Comparison of ENCODE assay signal across 16 cellular contexts in the genomic region with DNA sequence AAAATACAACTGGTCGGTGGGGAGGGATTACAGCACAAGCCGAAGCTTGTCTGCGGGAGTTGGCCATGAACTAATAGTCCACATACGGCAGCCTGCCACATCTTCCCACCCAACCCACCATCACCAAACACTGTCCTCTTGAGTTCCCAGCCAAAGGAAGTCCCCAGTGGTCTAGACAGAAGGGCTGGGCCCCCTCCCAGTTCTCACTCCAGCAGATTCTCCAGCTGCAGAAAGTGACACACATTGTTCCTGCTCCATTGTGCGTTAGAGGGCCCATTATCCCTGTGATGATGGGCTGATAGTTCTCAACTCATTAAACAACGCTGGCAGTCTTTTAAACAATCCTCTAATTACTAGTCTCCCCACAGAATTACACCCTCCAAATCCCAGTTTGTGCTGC.
DNase-seq lines count a peak whose midpoint lies in the region; ATAC-seq, FAIRE-seq and TF ChIP-seq lines count a peak whose summit lies in the region.
"Had no signal": no experiment of that assay in that cellular context is flagged by ENCODE, and none has a peak within 500 bp of the region (broad histone marks: within the 10 kb centered on the region; RNA-seq: fewer than 3 reads in every experiment).

No MANE protein-coding gene starts in this region.

- no peak for TF ChIP-seq POLR2A in prostate gland (IDR thresholded peaks at IDR 0.05)

- H3K4me1 Mint-ChIP-seq in endothelial cell (ENCODE audit: unreplicated experiment), result no peaks in the 10 kb centered on the region

- H3K4me3 ChIP-seq in pancreas (no peak overlapping the region), prostate gland (no peak overlapping the region)
- H3K4me3 ChIP-seq: A549 had no signal

- no peaks in the 10 kb centered on the region for H3K27me3 ChIP-seq in pancreas
- H3K27me3 ChIP-seq in prostate gland (replicated peaks; ENCODE audit: insufficient read depth), result no peaks in the 10 kb centered on the region

- H3K27ac ChIP-seq in pancreas, result peak overlapping the region; percentile 11 to 64 (median 50)
- no peak overlapping the region for H3K27ac ChIP-seq in prostate gland
- H3K27ac ChIP-seq: A549, C4-2B had no signal

- H3K4me1 ChIP-seq in pancreas (no peaks in the 10 kb centered on the region), prostate gland (replicated peaks) (no peaks in the 10 kb centered on the region)
- H3K4me1 ChIP-seq: A549 had no signal

- DNase-seq in GM19239 (ENCODE audit: insufficient read length, low spot score) (no peak), NCI-H2227 (lab: John Stamatoyannopoulos, UW; ENCODE audit: unreplicated experiment) (peak; percentile 69), globus pallidus (ENCODE audit: low spot score) (peak; percentile 22), pancreas (no peak), HK-2 (ENCODE audit: unreplicated experiment) (no peak), prostate gland (ENCODE audit: low spot score) (no peak), endothelial cell (ENCODE audit: low spot score) (no peak)
- no peak for DNase-seq in activated CD8-positive, alpha-beta memory T cell treated with anti-CD3 and anti-CD28 coated beads, Interleukin-2, amount 50 U/mL, for 4 hours
- DNase-seq: KBM-7, NCI-H1694, NCI-H526 treated with DMSO at 0.1 percent for 48 hours, RPMI8226, SIG-M5 had no signal

- H3K27me3 Mint-ChIP-seq in endothelial cell (ENCODE audit: unreplicated experiment), result peaks cover 3% of the 10 kb centered on the region

- H3K36me3 Mint-ChIP-seq in endothelial cell (ENCODE audit: low read depth, unreplicated experiment), result no peaks in the 10 kb centered on the region

- H3K9me3 ChIP-seq in pancreas (no peaks in the 10 kb centered on the region), prostate gland (no peaks in the 10 kb centered on the region)
- H3K9me3 ChIP-seq: A549 had no signal

- FAIRE-seq in GM19239 (lab: Jason Lieb, UNC) (peak; percentile 58), pancreas (lab: Jason Lieb, UNC) (no peak)
- FAIRE-seq: A549 had no signal

- no peak for ATAC-seq in pancreas
- ATAC-seq: A549, HCT116 had no signal

- no peaks in the 10 kb centered on the region for H3K36me3 ChIP-seq in pancreas
- H3K36me3 ChIP-seq in prostate gland, result no peaks in the 10 kb centered on the region

- H3K4me3 Mint-ChIP-seq in endothelial cell (ENCODE audit: unreplicated experiment), result no peak overlapping the region

- no peak overlapping the region for H3K27ac Mint-ChIP-seq in endothelial cell (ENCODE audit: unreplicated experiment)

- intact Hi-C loops in pancreas (cut with DNase I), result no loop called here
- intact Hi-C loops in prostate gland (cut with DNase I), result no loop called here

- no peaks in the 10 kb centered on the region for H3K9me3 Mint-ChIP-seq in endothelial cell (ENCODE audit: unreplicated experiment)

- no peak for TF ChIP-seq CTCF in pancreas (IDR thresholded peaks at IDR 0.05)
- no peak for TF ChIP-seq CTCF in prostate gland (IDR thresholded peaks at IDR 0.05)
- TF ChIP-seq CTCF in endothelial cell (IDR thresholded peaks at IDR 0.05; ENCODE audit: unreplicated experiment), result no peak

- WGBS in pancreas, 2 donors, result 58 to 59% methylated on average over 6 of the region's 6 CpGs
- 53% methylated on average over 6 of the region's 6 CpGs for WGBS in prostate gland

Comparison
In these comparisons a context has a peak if more than half of its experiments do, and no peak if none do; other contexts are left out.
1. DNase-seq: peak in NCI-H2227 (single experiment) and globus pallidus (single experiment); none in GM19239 (single experiment), pancreas (0 of 6), HK-2 (single experiment), prostate gland (single experiment), activated CD8-positive, alpha-beta memory T cell treated with anti-CD3 and anti-CD28 coated beads, Interleukin-2, amount 50 U/mL, for 4 hours (single experiment) and endothelial cell (single experiment).
2. H3K27ac ChIP-seq: peak in pancreas (4 of 4); none in prostate gland (0 of 2).